In the genomic region with DNA sequence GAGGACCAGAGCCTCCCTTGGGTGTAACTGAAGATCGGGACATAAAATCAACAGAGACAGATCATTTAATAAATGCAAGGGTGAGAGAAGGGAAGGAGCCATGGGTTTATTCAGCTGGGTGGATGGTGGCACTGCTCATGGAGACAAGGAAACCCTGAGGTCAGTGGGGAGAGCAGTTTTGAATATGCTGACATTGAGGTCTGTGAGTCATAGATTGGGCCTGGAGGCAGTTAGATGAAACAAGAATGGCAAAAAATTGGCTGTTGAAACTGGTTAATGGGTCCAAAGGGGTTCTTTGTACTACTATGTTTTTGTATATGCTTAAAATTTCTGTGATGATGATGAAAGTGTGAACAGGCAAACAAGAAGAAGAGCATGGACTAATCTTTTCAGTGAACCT, we compare ENCODE assay signal across 35 cellular contexts. TPM values are rescaled to one million over a fixed set of nuclear protein-coding genes. Genes with fewer than 3 reads are reported as not detected.
DNase-seq lines count a peak whose midpoint lies in the region; ATAC-seq, FAIRE-seq and TF ChIP-seq lines count a peak whose summit lies in the region.
"Had no signal": no experiment of that assay in that cellular context is flagged by ENCODE, and none has a peak within 500 bp of the region (broad histone marks: within the 10 kb centered on the region; RNA-seq: fewer than 3 reads in every experiment).

No MANE protein-coding gene starts in this region.

- peaks cover 0 to 6% of the 10 kb centered on the region in 2 donors for H3K27me3 Mint-ChIP-seq in stimulated activated naive B cell treated with anti-CD40 and anti-IgM and Interleukin-4, amounts not matched to agents 10 μg/mL and 1 μg/mL and 100 μg/mL, for 72 hours
- H3K27me3 Mint-ChIP-seq: activated naive CD4-positive, alpha-beta T cell treated with anti-CD3 and anti-CD28 coated beads, Interleukin-2, amount 50 U/mL, for 24 hours had no signal

- POLR2A ChIA-PET in HepG2 (lab: Yijun Ruan, JAX) = no interaction called here

- H3K4me3 ChIP-seq in HepG2 (replicated peaks in 1 of 3; ENCODE audit: insufficient read depth in 1 of 3, low read depth in 2 of 3, low read length in 3 of 3) (no peak overlapping the region), right lobe of liver (no peak overlapping the region), epithelial cell of esophagus (ENCODE audit: low read length) (no peak overlapping the region), lower leg skin (ENCODE audit: low read depth, poor library complexity, severe bottlenecking) (no peak overlapping the region)
- H3K4me3 ChIP-seq: GM12878, HAP-1, left lung, smooth muscle cell, stomach had no signal

- H3K9me3 ChIP-seq in HepG2 (ENCODE audit: low read length) (no peaks in the 10 kb centered on the region), right lobe of liver (no peaks in the 10 kb centered on the region)
- H3K9me3 ChIP-seq: HAP-1, left lung, stomach had no signal

- TF ChIP-seq CTCF in HepG2 (CRISPR knock-in tag; IDR thresholded peaks at IDR 0.05) (no peak), right lobe of liver (IDR thresholded peaks at IDR 0.05) (no peak), epithelial cell of esophagus (IDR thresholded peaks at IDR 0.05; ENCODE audit: insufficient read depth, low read depth, low read length, missing control alignments) (no peak), lower leg skin (IDR thresholded peaks at IDR 0.05) (no peak)

- H3K27ac ChIP-seq in HepG2 (ENCODE audit: extremely low read length, insufficient read depth, low read length) (no peak overlapping the region), right lobe of liver (no peak overlapping the region)
- H3K27ac ChIP-seq: brain microvascular endothelial cell, HL-60, left lung, parathyroid adenoma, stomach had no signal

- H3K4me1 Mint-ChIP-seq in stimulated activated naive B cell treated with anti-CD40 and anti-IgM and Interleukin-4, amounts not matched to agents 10 μg/mL and 1 μg/mL and 100 μg/mL, for 72 hours = no peaks in the 10 kb centered on the region

- H3K36me3 ChIP-seq in HepG2 (replicated peaks in 1 of 2; ENCODE audit: control insufficient read depth in 1 of 2, insufficient read depth in 2 of 2, low read length in 2 of 2) (no peaks in the 10 kb centered on the region), right lobe of liver (no peaks in the 10 kb centered on the region)
- H3K36me3 ChIP-seq: brain microvascular endothelial cell, HAP-1, left lung, stomach had no signal

- peak overlapping the region; percentile 7 for H3K27ac Mint-ChIP-seq in stimulated activated naive B cell treated with anti-CD40 and anti-IgM and Interleukin-4, amounts not matched to agents 10 μg/mL and 1 μg/mL and 100 μg/mL, for 72 hours
- H3K27ac Mint-ChIP-seq: activated naive CD4-positive, alpha-beta T cell treated with anti-CD3 and anti-CD28 coated beads, Interleukin-2, amount 50 U/mL, for 24 hours; CD4-positive, CD25-positive, alpha-beta regulatory T cell had no signal

- DNase-seq in HepG2 (ENCODE audit: low spot score) (no peak), right lobe of liver (no peak), MV-4-11 (lab: John Stamatoyannopoulos, UW) (peak; percentile 33), epithelial cell of esophagus (ENCODE audit: low read depth) (peak; percentile 52), NCI-H2196 (lab: John Stamatoyannopoulos, UW; ENCODE audit: unreplicated experiment) (no peak), lower leg skin (ENCODE audit: low spot score in 2 of 2) (no peak), activated gamma-delta T cell (lab: John Stamatoyannopoulos, UW) (no peak)
- DNase-seq in stimulated activated naive B cell treated with anti-CD40 and anti-IgM and Interleukin-4, amounts not matched to agents 10 μg/mL and 1 μg/mL and 100 μg/mL, for 72 hours = no peak
- DNase-seq: activated CD4-positive, alpha-beta T cell treated with anti-CD3 and anti-CD28 coated beads, Interleukin-2, amount 50 U/mL, for 48 hours; activated CD8-positive, alpha-beta memory T cell treated with anti-CD3 and anti-CD28 coated beads, Interleukin-2, amount 50 U/mL, for 4 hours; AML-193; amniotic stem cell; brain microvascular endothelial cell; CD4-positive, CD25-positive, alpha-beta regulatory T cell; glutamatergic neuron; Kasumi-1; left lung; mesendoderm; NCI-H1105; NCI-H187; NCI-H2171; NCI-H524; NK-92 treated with Interleukin-12 subunit alpha and Interleukin-12 subunit beta, amount 100 ng/mL, for 24 hours; retina; Right ventricle myocardium superior; stomach; T-helper 17 cell had no signal

- TF ChIP-seq RAD21 in HepG2 (CRISPR knock-in tag; IDR thresholded peaks at IDR 0.05) = no peak

- H3K4me1 ChIP-seq in HepG2 (ENCODE audit: insufficient read depth, low read length) = peaks cover 23% of the 10 kb centered on the region
- H3K4me1 ChIP-seq in right lobe of liver = no peaks in the 10 kb centered on the region
- H3K4me1 ChIP-seq: parathyroid adenoma had no signal

- FAIRE-seq in HepG2 (lab: Jason Lieb, UNC) = no peak
- FAIRE-seq: endothelial cell of umbilical vein, GM12878, urothelium cell line had no signal

- no peaks in the 10 kb centered on the region for H4K20me1 ChIP-seq in HepG2 (ENCODE audit: insufficient read depth, low read length)

- no peak overlapping the region for H2AFZ ChIP-seq in HepG2 (ENCODE audit: low read length)
- H2AFZ ChIP-seq: parathyroid adenoma had no signal

- no peak overlapping the region for H3K9ac ChIP-seq in HepG2 (ENCODE audit: insufficient read depth, low read depth, low read length)
- H3K9ac ChIP-seq: parathyroid adenoma had no signal

- intact Hi-C loops in HepG2 (cut with micrococcal nuclease; ENCODE audit: unreplicated experiment) (no loop called here), right lobe of liver (cut with DNase I) (no loop called here), lower leg skin (cut with DNase I; ENCODE audit: low total_unique reads) (no loop called here)

- no peaks in the 10 kb centered on the region for H3K79me2 ChIP-seq in HepG2 (ENCODE audit: insufficient read depth, low read length)
- H3K79me2 ChIP-seq: parathyroid adenoma had no signal

- CTCF ChIA-PET in HepG2 (lab: Yijun Ruan, JAX; ENCODE audit: low intra/inter-chr PET ratio, low total read pairs) = no interaction called here

- no peak for TF ChIP-seq EP300 in HepG2 (IDR thresholded peaks at IDR 0.05; ENCODE audit: low read depth in 2 of 2, low read length in 2 of 2)
- no peak for TF ChIP-seq EP300 in HepG2 (CRISPR knock-in tag; IDR thresholded peaks at IDR 0.05; ENCODE audit: borderline replicate concordance)

- peaks cover 0 to 22% of the 10 kb centered on the region in 2 experiments; a peak in 1 of 5 replicates for H3K27me3 ChIP-seq in HepG2 (ENCODE audit: control insufficient read depth in 1 of 2, insufficient read depth in 2 of 2, low read length in 2 of 2)
- H3K27me3 ChIP-seq in right lobe of liver = no peaks in the 10 kb centered on the region
- H3K27me3 ChIP-seq: left lung, stomach had no signal

- ATAC-seq in HepG2 = no peak
- ATAC-seq in right lobe of liver = no peak
- no peak for ATAC-seq in stimulated activated naive B cell treated with anti-CD40 and anti-IgM and Interleukin-4, amounts not matched to agents 10 μg/mL and 1 μg/mL and 100 μg/mL, for 72 hours (replicated peaks)
- ATAC-seq: GM12878, left lung, T-helper 17 cell had no signal

- H3K4me2 ChIP-seq in HepG2 (ENCODE audit: low read depth, low read length) = no peak overlapping the region
- H3K4me2 ChIP-seq: smooth muscle cell had no signal

- in situ Hi-C loops in HepG2 (cut with HindIII; ENCODE audit: extremely low pct_ligation_motif_present, low pct_unique_long_range_greater_than_20kb) = no loop called here

- TF ChIP-seq POLR2A in HepG2 (IDR thresholded peaks at IDR 0.05; ENCODE audit: insufficient read depth in 1 of 2, low read depth in 2 of 2, low read length in 2 of 2) (no peak), right lobe of liver (IDR thresholded peaks at IDR 0.05) (no peak), lower leg skin (IDR thresholded peaks at IDR 0.05) (no peak)

- peaks cover 0 to 2% of the 10 kb centered on the region in 2 donors for H3K9me3 Mint-ChIP-seq in stimulated activated naive B cell treated with anti-CD40 and anti-IgM and Interleukin-4, amounts not matched to agents 10 μg/mL and 1 μg/mL and 100 μg/mL, for 72 hours
- H3K9me3 Mint-ChIP-seq: activated naive CD4-positive, alpha-beta T cell treated with anti-CD3 and anti-CD28 coated beads, Interleukin-2, amount 50 U/mL, for 24 hours; CD4-positive, CD25-positive, alpha-beta regulatory T cell had no signal

- 36% methylated on average over 1 of the region's 1 CpG for WGBS in HepG2 (ENCODE audit: low lambda C conversion rate)
- WGBS in right lobe of liver (ENCODE audit: insufficient coverage, low coverage, low lambda C conversion rate, missing lambda C conversion rate) = 20% methylated on average over 1 of the region's 1 CpG
- 76 to 90% methylated on average over 1 of the region's 1 CpG for WGBS in lower leg skin, 2 donors

- no peak overlapping the region for H3K4me3 Mint-ChIP-seq in stimulated activated naive B cell treated with anti-CD40 and anti-IgM and Interleukin-4, amounts not matched to agents 10 μg/mL and 1 μg/mL and 100 μg/mL, for 72 hours
- H3K4me3 Mint-ChIP-seq: activated naive CD4-positive, alpha-beta T cell treated with anti-CD3 and anti-CD28 coated beads, Interleukin-2, amount 50 U/mL, for 24 hours; CD4-positive, CD25-positive, alpha-beta regulatory T cell; T-helper 17 cell had no signal

- H3K36me3 Mint-ChIP-seq in stimulated activated naive B cell treated with anti-CD40 and anti-IgM and Interleukin-4, amounts not matched to agents 10 μg/mL and 1 μg/mL and 100 μg/mL, for 72 hours = no peaks in the 10 kb centered on the region
- H3K36me3 Mint-ChIP-seq: activated naive CD4-positive, alpha-beta T cell treated with anti-CD3 and anti-CD28 coated beads, Interleukin-2, amount 50 U/mL, for 24 hours; CD4-positive, CD25-positive, alpha-beta regulatory T cell had no signal

- no TSS peak for BruUV-seq in HepG2 (replicated peaks; lab: Mats Ljungman, UMichigan)

RNA-seq across cellular contexts. Expression of a gene that starts 5.1 kb away (rescaled TPM):
- total RNA-seq in HepG2 (2016; rRNA removed; fragmentation: Illumina TruSeq; extraction: Trizol) (122 and 176 TPM in 2 replicates), right lobe of liver (100 to 1,000 TPM in 2 of 6 experiments, 10 to 100 TPM in 4; 50.2 to 216 (median 64.9) TPM), lower leg skin (100 to 1,000 TPM in 2 of 4 donors, 10 to 100 TPM in 2; 96.6 to 162 (median 101) TPM)
- total RNA-seq in HepG2 (2016; cell fraction: cytosol; rRNA removed; fragmentation: Illumina TruSeq; extraction: Trizol; ENCODE audit: low read depth) = 1,005 and 1,074 TPM in 2 replicates
- 110 and 173 TPM in 2 replicates for total RNA-seq in HepG2 (2016; cell fraction: insoluble cytoplasmic fraction; rRNA removed; fragmentation: Illumina TruSeq; extraction: Trizol)
- 817 and 824 TPM in 2 replicates for total RNA-seq in HepG2 (2016; cell fraction: membrane; rRNA removed; fragmentation: Illumina TruSeq; extraction: Trizol)
- 71.9 and 77.8 TPM in 2 replicates for total RNA-seq in HepG2 (2016; cell fraction: nucleus; rRNA removed; fragmentation: Illumina TruSeq; extraction: Trizol)
- 36.0 and 42.1 TPM in 2 replicates for polyA plus RNA-seq in HepG2 (2011; rRNA removed)
- 36.5 and 39.7 TPM in 2 replicates for polyA plus RNA-seq in HepG2 (2011; cell fraction: cytosol; rRNA removed)
- polyA plus RNA-seq in HepG2 (2011; cell fraction: nucleus; rRNA removed) = 30.0 and 32.8 TPM in 2 replicates
- 67.4 and 79.3 TPM in 2 replicates for polyA plus RNA-seq in HepG2 (2012)
- polyA plus RNA-seq in HepG2 (2016; cell fraction: cytosol; fragmentation: Illumina TruSeq; extraction: Trizol; ENCODE audit: low read depth) = 1,318 and 1,338 TPM in 2 replicates
- polyA plus RNA-seq in HepG2 (2016; cell fraction: insoluble cytoplasmic fraction; fragmentation: Illumina TruSeq; extraction: Trizol; ENCODE audit: low read depth) = 121 and 126 TPM in 2 replicates
- 873 and 884 TPM in 2 replicates for polyA plus RNA-seq in HepG2 (2016; cell fraction: membrane; fragmentation: Illumina TruSeq; extraction: Trizol; ENCODE audit: low read depth)
- polyA plus RNA-seq in HepG2 (2016; cell fraction: nucleus; fragmentation: Illumina TruSeq; extraction: Trizol; ENCODE audit: insufficient read depth, low read depth) = 118 and 129 TPM in 2 replicates
- 25.1 and 47.9 TPM in 2 replicates for polyA minus RNA-seq in HepG2 (2011; rRNA and poly(A)+ RNA removed; ENCODE audit: low replicate concordance)
- polyA minus RNA-seq in HepG2 (2011; cell fraction: cytosol; rRNA and poly(A)+ RNA removed) = 16.9 and 22.6 TPM in 2 replicates
- polyA minus RNA-seq in HepG2 (2011; cell fraction: nucleus; rRNA and poly(A)+ RNA removed) = 16.4 and 20.8 TPM in 2 replicates

RNA-seq across cellular contexts. Expression of a gene that starts 31.0 kb away (rescaled TPM):
- total RNA-seq in HepG2 (2016; rRNA removed; fragmentation: Illumina TruSeq; extraction: Trizol) = 40.6 and 59.2 TPM in 2 replicates
- 23.2 and 29.0 TPM in 2 replicates for total RNA-seq in HepG2 (2016; cell fraction: cytosol; rRNA removed; fragmentation: Illumina TruSeq; extraction: Trizol; ENCODE audit: low read depth)
- 41.6 and 55.7 TPM in 2 replicates for total RNA-seq in HepG2 (2016; cell fraction: insoluble cytoplasmic fraction; rRNA removed; fragmentation: Illumina TruSeq; extraction: Trizol)
- total RNA-seq in HepG2 (2016; cell fraction: membrane; rRNA removed; fragmentation: Illumina TruSeq; extraction: Trizol) = 47.8 and 50.6 TPM in 2 replicates
- 17.9 and 23.1 TPM in 2 replicates for total RNA-seq in HepG2 (2016; cell fraction: nucleus; rRNA removed; fragmentation: Illumina TruSeq; extraction: Trizol)
- 24.6 and 33.7 TPM in 2 replicates for polyA plus RNA-seq in HepG2 (2011; rRNA removed)
- 20.9 and 29.7 TPM in 2 replicates for polyA plus RNA-seq in HepG2 (2011; cell fraction: cytosol; rRNA removed)
- polyA plus RNA-seq in HepG2 (2011; cell fraction: nucleus; rRNA removed) = 16.6 and 28.3 TPM in 2 replicates
- 31.1 and 36.0 TPM in 2 replicates for polyA plus RNA-seq in HepG2 (2012)
- 33.6 and 40.0 TPM in 2 replicates for polyA plus RNA-seq in HepG2 (2016; cell fraction: cytosol; fragmentation: Illumina TruSeq; extraction: Trizol; ENCODE audit: low read depth)
- polyA plus RNA-seq in HepG2 (2016; cell fraction: insoluble cytoplasmic fraction; fragmentation: Illumina TruSeq; extraction: Trizol; ENCODE audit: low read depth) = 68.6 and 71.5 TPM in 2 replicates
- 44.5 and 54.2 TPM in 2 replicates for polyA plus RNA-seq in HepG2 (2016; cell fraction: membrane; fragmentation: Illumina TruSeq; extraction: Trizol; ENCODE audit: low read depth)
- polyA plus RNA-seq in HepG2 (2016; cell fraction: nucleus; fragmentation: Illumina TruSeq; extraction: Trizol; ENCODE audit: insufficient read depth, low read depth) = 38.5 and 43.8 TPM in 2 replicates
- polyA minus RNA-seq in HepG2 (2011; rRNA and poly(A)+ RNA removed; ENCODE audit: low replicate concordance) = 3.4 and 7.8 TPM in 2 replicates
- 7.6 and 10.5 TPM in 2 replicates for polyA minus RNA-seq in HepG2 (2011; cell fraction: cytosol; rRNA and poly(A)+ RNA removed)
- 16.4 and 20.8 TPM in 2 replicates for polyA minus RNA-seq in HepG2 (2011; cell fraction: nucleus; rRNA and poly(A)+ RNA removed)
- 10 to 100 TPM; 26.5 to 46.0 (median 32.0) TPM for total RNA-seq in right lobe of liver
- 10 to 100 TPM; 46.1 to 98.1 (median 70.8) TPM for total RNA-seq in lower leg skin

Comparison
In these comparisons a context has a peak if more than half of its experiments do, and no peak if none do; other contexts are left out.
1. DNase-seq: peak in MV-4-11 (single experiment) and epithelial cell of esophagus (single experiment); none in HepG2 (single experiment), right lobe of liver (0 of 3), stimulated activated naive B cell treated with anti-CD40 and anti-IgM and Interleukin-4, amounts not matched to agents 10 μg/mL and 1 μg/mL and 100 μg/mL, for 72 hours (single experiment), NCI-H2196 (single experiment), lower leg skin (0 of 2) and activated gamma-delta T cell (single experiment).